In the genomic region with DNA sequence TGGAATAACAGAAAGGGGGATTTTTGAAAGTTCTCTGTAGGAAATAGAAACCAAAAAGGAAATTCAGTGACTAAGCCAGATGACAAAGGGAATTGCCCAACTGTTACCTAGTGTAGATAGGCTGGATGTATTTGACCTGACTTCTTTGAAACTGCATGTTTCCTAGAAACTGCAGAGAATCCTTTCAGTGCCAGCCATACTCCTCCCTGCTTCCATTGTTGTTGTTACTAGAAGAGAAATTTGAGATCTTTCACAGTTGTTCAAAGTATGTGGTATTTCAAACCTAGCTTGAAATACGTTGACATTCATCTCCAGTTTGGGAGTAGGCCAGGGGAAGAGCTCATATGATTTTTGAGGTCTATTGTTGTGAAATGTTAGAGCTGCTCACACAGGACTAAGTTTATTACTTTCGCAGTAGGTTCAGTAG, we compare ENCODE assay signal across 9 cellular contexts. TPM values are rescaled to one million over a fixed set of nuclear protein-coding genes. Genes with fewer than 3 reads are reported as not detected.
A peak's percentile ranks its signal among the peaks of the same experiment; 100 is the strongest.
DNase-seq lines count a peak whose midpoint lies in the region; ATAC-seq, FAIRE-seq and TF ChIP-seq lines count a peak whose summit lies in the region.
"Had no signal": no experiment of that assay in that cellular context is flagged by ENCODE, and none has a peak within 500 bp of the region (broad histone marks: within the 10 kb centered on the region; RNA-seq: fewer than 3 reads in every experiment).

No MANE protein-coding gene starts in this region.

- DNase-seq in Daoy (ENCODE audit: low read depth) (peak; percentile 70), NB4 (ENCODE audit: low read depth) (peak; percentile 70), choroid plexus epithelial cell (ENCODE audit: low read depth) (peak; percentile 90), RCC 7860 (ENCODE audit: low spot score) (no peak)
- no peak for DNase-seq in stimulated activated CD4-positive, alpha-beta T cell treated with anti-CD3 and anti-CD28 coated beads, Interleukin-12 subunit alpha, Interleukin-12 subunit beta, amount 100 ng/mL, for 4 hours
- DNase-seq: pancreas had no signal

- peaks cover 30% of the 10 kb centered on the region for H3K4me1 Mint-ChIP-seq in nephron

- H3K9me3 Mint-ChIP-seq in nephron: no peaks in the 10 kb centered on the region

- ATAC-seq in HG03095 (IDR thresholded peaks at IDR 0.05; ENCODE audit: unreplicated experiment) (no peak), GM19452 (IDR thresholded peaks at IDR 0.05; ENCODE audit: unreplicated experiment) (no peak)

- peak overlapping the region; percentile 48 to 76 (median 70) for H3K27ac Mint-ChIP-seq in nephron

- H3K4me3 ChIP-seq in NB4 (ENCODE audit: low read depth, low read length) (peak overlapping the region; percentile 0), choroid plexus epithelial cell (ENCODE audit: low read depth, low read length) (no peak overlapping the region)
- H3K4me3 ChIP-seq: pancreas had no signal

- no peak for TF ChIP-seq POLR2A in NB4 (IDR thresholded peaks at IDR 0.05; ENCODE audit: extremely low read depth, insufficient read length)

- no peaks in the 10 kb centered on the region for H3K27me3 Mint-ChIP-seq in nephron (ENCODE audit: low read depth)

- no peak for FAIRE-seq in RCC 7860 (lab: Jason Lieb, UNC)
- FAIRE-seq: pancreas had no signal

- no peak for TF ChIP-seq CTCF in NB4 (IDR thresholded peaks at IDR 0.05; ENCODE audit: low read depth, low read length)
- TF ChIP-seq CTCF in choroid plexus epithelial cell (conservative IDR thresholded peaks at IDR 0.05; ENCODE audit: low read depth, low read length): no peak
- no peak for TF ChIP-seq CTCF in nephron (IDR thresholded peaks at IDR 0.05; ENCODE audit: unreplicated experiment in 3 of 3)

- H3K4me3 Mint-ChIP-seq in nephron: no peak overlapping the region

- no peaks in the 10 kb centered on the region for H3K36me3 Mint-ChIP-seq in nephron (ENCODE audit: low read depth)

RNA-seq across cellular contexts. Expression of a gene that starts 1.8 kb away (rescaled TPM):
- total RNA-seq in Daoy (2014; rRNA removed; shearing (Covaris generic)): 2.9 and 3.4 TPM in 2 replicates

Comparison
In these comparisons a context has a peak if more than half of its experiments do, and no peak if none do; other contexts are left out.
1. DNase-seq: peak in Daoy (single experiment), NB4 (single experiment) and choroid plexus epithelial cell (single experiment); none in stimulated activated CD4-positive, alpha-beta T cell treated with anti-CD3 and anti-CD28 coated beads, Interleukin-12 subunit alpha, Interleukin-12 subunit beta, amount 100 ng/mL, for 4 hours (single experiment) and RCC 7860 (single experiment).